ENCODE assay signal across 9 cellular contexts in the genomic region with DNA sequence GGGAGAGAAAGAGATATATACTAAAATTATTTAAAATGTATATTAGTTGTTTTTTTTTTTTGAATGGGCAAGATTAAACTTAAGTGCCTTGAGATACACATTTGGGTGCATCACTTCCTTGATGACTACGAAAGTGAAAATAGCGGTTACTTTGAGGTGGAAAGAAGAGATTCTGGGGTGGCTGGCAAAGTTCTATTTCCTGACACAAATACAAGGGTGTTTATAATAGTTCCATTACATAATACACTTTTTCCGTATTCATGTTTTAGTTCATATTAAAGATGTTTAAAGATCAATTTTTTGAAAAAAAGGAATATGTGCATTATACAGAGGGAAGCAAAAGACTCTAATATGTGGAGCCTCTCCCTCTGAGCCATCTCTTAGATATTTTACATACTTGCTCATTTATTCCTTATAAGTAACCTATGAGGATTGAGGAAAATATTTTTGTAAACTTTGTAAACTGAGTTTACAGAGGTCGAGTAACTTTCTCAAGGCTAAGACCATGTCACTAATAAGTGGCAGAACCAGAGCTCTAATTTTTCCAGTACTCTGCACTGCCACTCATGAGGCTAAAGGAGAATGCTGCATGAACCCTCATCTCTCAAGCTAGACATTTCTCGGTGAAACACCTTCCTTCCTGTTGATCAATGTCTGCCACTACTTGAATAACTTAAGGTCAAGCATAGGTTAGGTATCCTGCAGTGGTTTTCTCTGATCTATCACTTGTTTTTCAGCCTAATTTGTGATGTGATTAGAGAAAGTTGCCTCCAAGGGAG. TPM values are rescaled to one million over a fixed set of nuclear protein-coding genes. Genes with fewer than 3 reads are reported as not detected.
DNase-seq lines count a peak whose midpoint lies in the region; ATAC-seq, FAIRE-seq and TF ChIP-seq lines count a peak whose summit lies in the region.
"Had no signal": no experiment of that assay in that cellular context is flagged by ENCODE, and none has a peak within 500 bp of the region (broad histone marks: within the 10 kb centered on the region; RNA-seq: fewer than 3 reads in every experiment).

No MANE protein-coding gene starts in this region.

- H3K27me3 ChIP-seq in BE2C (no peaks in the 10 kb centered on the region), tibial nerve (no peaks in the 10 kb centered on the region)

- peak; percentile 90 for ATAC-seq in HG02943 (IDR thresholded peaks at IDR 0.05; ENCODE audit: low read depth, unreplicated experiment)

- no peak for TF ChIP-seq POLR2A in tibial nerve (IDR thresholded peaks at IDR 0.05)

- H3K27ac Mint-ChIP-seq in T-helper 2 cell treated with Interferon-gamma antibody and Interleukin-4, amounts not matched to agents 5 μg/mL and 100 μg/mL, for 36 hours = peak overlapping the region; percentile 47

- H3K36me3 ChIP-seq in BE2C (no peaks in the 10 kb centered on the region), tibial nerve (no peaks in the 10 kb centered on the region)

- peak overlapping the region; percentile 58 for H3K4me3 Mint-ChIP-seq in T-helper 2 cell treated with Interferon-gamma antibody and Interleukin-4, amounts not matched to agents 5 μg/mL and 100 μg/mL, for 36 hours

- H3K9me3 Mint-ChIP-seq in T-helper 2 cell treated with Interferon-gamma antibody and Interleukin-4, amounts not matched to agents 5 μg/mL and 100 μg/mL, for 36 hours = peaks cover 20% of the 10 kb centered on the region

- peaks cover 5% of the 10 kb centered on the region for H3K27me3 Mint-ChIP-seq in T-helper 2 cell treated with Interferon-gamma antibody and Interleukin-4, amounts not matched to agents 5 μg/mL and 100 μg/mL, for 36 hours (ENCODE audit: low read depth)

- peaks cover 18% of the 10 kb centered on the region for H3K36me3 Mint-ChIP-seq in T-helper 2 cell treated with Interferon-gamma antibody and Interleukin-4, amounts not matched to agents 5 μg/mL and 100 μg/mL, for 36 hours (ENCODE audit: low read depth)

- no peaks in the 10 kb centered on the region for H3K9me3 ChIP-seq in BE2C
- no peaks in the 10 kb centered on the region for H3K9me3 ChIP-seq in tibial nerve

- WGBS in tibial nerve, 2 donors = 60 to 66% methylated on average over 5 of the region's 5 CpGs

- peak; percentile 44 for DNase-seq in stimulated activated CD4-positive, alpha-beta T cell treated with anti-CD3 and anti-CD28 coated beads, Interleukin-4, amount 100 ng/mL, for 24 hours
- no peak for DNase-seq in stimulated activated CD4-positive, alpha-beta T cell treated with anti-CD3 and anti-CD28 coated beads, Interleukin-4, amount 100 ng/mL, for 1 hour
- DNase-seq in T-helper 2 cell treated with Interferon-gamma antibody and Interleukin-4, amounts not matched to agents 5 μg/mL and 100 μg/mL, for 36 hours (ENCODE audit: low spot score) = peak; percentile 58
- DNase-seq in BE2C (no peak), NCI-H2107 (lab: John Stamatoyannopoulos, UW) (no peak), tibial nerve (ENCODE audit: low spot score in 2 of 2) (no peak), frontal cortex (ENCODE audit: low spot score in 2 of 2) (no peak)

- H3K4me1 Mint-ChIP-seq in T-helper 2 cell treated with Interferon-gamma antibody and Interleukin-4, amounts not matched to agents 5 μg/mL and 100 μg/mL, for 36 hours (ENCODE audit: low read depth) = peaks cover 55% of the 10 kb centered on the region

- H3K4me3 ChIP-seq in BE2C (ENCODE audit: low read depth, low read length) = no peak overlapping the region
- no peak overlapping the region for H3K4me3 ChIP-seq in tibial nerve

- no peak for FAIRE-seq in frontal cortex (lab: Jason Lieb, UNC)

- peak overlapping the region in 1 of 4 donors; percentile 43 for H3K27ac ChIP-seq in tibial nerve
- H3K27ac ChIP-seq: epithelial cell of prostate had no signal

- no peak for TF ChIP-seq CTCF in BE2C (IDR thresholded peaks at IDR 0.05; ENCODE audit: low read depth, low read length)
- no peak for TF ChIP-seq CTCF in tibial nerve (IDR thresholded peaks at IDR 0.05)

- TF ChIP-seq EP300 in tibial nerve (IDR thresholded peaks at IDR 0.05) = no peak

- H3K4me1 ChIP-seq in BE2C (no peaks in the 10 kb centered on the region), tibial nerve (peaks cover 0 to 2% (median 0%) of the 10 kb centered on the region in 4 donors)

RNA-seq across cellular contexts. Expression of a gene that starts 58.7 kb away (rescaled TPM):
- polyA plus RNA-seq in BE2C (2012; ENCODE audit: insufficient read depth, insufficient read length, low read depth) = 13.2 TPM
- total RNA-seq in tibial nerve = 1 to 10 TPM in 2 of 4 donors, under 1 TPM in 2; 0.22 to 3.1 (median 1.3) TPM
- total RNA-seq in frontal cortex = 1.6 TPM

RNA-seq across cellular contexts. Expression of a gene that starts 60.0 kb away (rescaled TPM):
- polyA plus RNA-seq in BE2C (2012; ENCODE audit: insufficient read depth, insufficient read length, low read depth) = 328 TPM
- total RNA-seq in tibial nerve = 10 to 100 TPM; 39.6 to 58.6 (median 45.8) TPM
- total RNA-seq in frontal cortex = 28.1 TPM

Comparison
In these comparisons a context has a peak if more than half of its experiments do, and no peak if none do; other contexts are left out.
1. DNase-seq: peak in stimulated activated CD4-positive, alpha-beta T cell treated with anti-CD3 and anti-CD28 coated beads, Interleukin-4, amount 100 ng/mL, for 24 hours (single experiment) and T-helper 2 cell treated with Interferon-gamma antibody and Interleukin-4, amounts not matched to agents 5 μg/mL and 100 μg/mL, for 36 hours (single experiment); none in stimulated activated CD4-positive, alpha-beta T cell treated with anti-CD3 and anti-CD28 coated beads, Interleukin-4, amount 100 ng/mL, for 1 hour (single experiment), BE2C (single experiment), NCI-H2107 (single experiment), tibial nerve (0 of 2) and frontal cortex (0 of 2).